In genomic region chr17:45824901-45825492, GRCh38 we compare ENCODE assay signal across 27 cellular contexts. TPM values are rescaled to one million over a fixed set of nuclear protein-coding genes. Genes with fewer than 3 reads are reported as not detected.
DNase-seq lines count a peak whose midpoint lies in the region; ATAC-seq, FAIRE-seq and TF ChIP-seq lines count a peak whose summit lies in the region.
"Had no signal": no experiment of that assay in that cellular context is flagged by ENCODE, and none has a peak within 500 bp of the region (broad histone marks: within the 10 kb centered on the region; RNA-seq: fewer than 3 reads in every experiment).

No MANE protein-coding gene starts in this region.

- FAIRE-seq in GM18507 (lab: Jason Lieb, UNC) = no peak
- FAIRE-seq: GM12891, H1 had no signal

- DNase-seq in GM18507 (ENCODE audit: extremely low spot score, insufficient read length, low read depth) (peak; percentile 22), NCI-H82 (lab: John Stamatoyannopoulos, UW) (peak; percentile 96), dorsolateral prefrontal cortex (no peak), occipital lobe (lab: John Stamatoyannopoulos, UW) (no peak)
- DNase-seq: Caco-2; CD8-positive, alpha-beta T cell; DMS79 treated with DMSO at 0.1 percent for 48 hours; GF-D8; HCEC 1CT; Karpas-422; NCI-H1092 treated with DMSO at 0.1 percent for 48 hours; NCI-H146; NCI-H1930; NCI-H2107; NCI-H524; NCI-H774; RPMI8226; SHP77 had no signal

- ATAC-seq in GM19397 (IDR thresholded peaks at IDR 0.05; ENCODE audit: unreplicated experiment) = no peak
- ATAC-seq in HG02840 (IDR thresholded peaks at IDR 0.05; ENCODE audit: low FRiP score, unreplicated experiment) = no peak
- ATAC-seq: CD8-positive, alpha-beta T cell had no signal

- TF ChIP-seq CTCF in dorsolateral prefrontal cortex (IDR thresholded peaks at IDR 0.05 in 54 of 56, conservative IDR thresholded peaks at IDR 0.05 in 2 of 56; ENCODE audit: low read depth in 1 of 56, partially characterized antibody in 56 of 56) = no peak

- H3K27me3 ChIP-seq in dorsolateral prefrontal cortex = peaks cover 0 to 3% (median 0%) of the 10 kb centered on the region in 45 donors

- intact Hi-C loops in dorsolateral prefrontal cortex (cut with DNase I) = no loop called here

- peak overlapping the region in 2 of 59 donors; percentile 5 to 23 for H3K4me3 ChIP-seq in dorsolateral prefrontal cortex

- H3K27ac ChIP-seq in dorsolateral prefrontal cortex (peak overlapping the region in 51 of 59 donors; percentile 39 to 95 (median 84)), temporal lobe (ENCODE audit: low read depth, low read length) (peak overlapping the region; percentile 99)
- H3K27ac ChIP-seq: C4-2B, HL-60 had no signal

RNA-seq across cellular contexts. Expression of gene SPPL2C, which starts 19.7 kb away (rescaled TPM):
- 1 to 10 TPM in 59 of 120 experiments, under 1 TPM in 58, not detected in 3; 0.14 to 4.9 (median 1.0) TPM for total RNA-seq in dorsolateral prefrontal cortex
- total RNA-seq in temporal lobe = 0.25 TPM
- not detected for total RNA-seq in occipital lobe
- total RNA-seq: B cell; Caco-2; CD8-positive, alpha-beta T cell; H1; SK-MEL-5 had no signal

RNA-seq across cellular contexts. Expression of gene CRHR1, which starts 40.9 kb away (rescaled TPM):
- total RNA-seq in dorsolateral prefrontal cortex = 10 to 100 TPM in 117 of 120 experiments, 1 to 10 TPM in 3; 8.3 to 43.9 (median 24.7) TPM
- 37.6 TPM for total RNA-seq in temporal lobe
- 6.6 TPM for total RNA-seq in occipital lobe
- total RNA-seq: B cell; Caco-2; CD8-positive, alpha-beta T cell had no signal

Comparison
In these comparisons a context has a peak if more than half of its experiments do, and no peak if none do; other contexts are left out.
1. DNase-seq: peak in GM18507 (single experiment) and NCI-H82 (single experiment); none in dorsolateral prefrontal cortex (0 of 10) and occipital lobe (single experiment).